8 cellular contexts compared by ENCODE assay signal in the genomic region with DNA sequence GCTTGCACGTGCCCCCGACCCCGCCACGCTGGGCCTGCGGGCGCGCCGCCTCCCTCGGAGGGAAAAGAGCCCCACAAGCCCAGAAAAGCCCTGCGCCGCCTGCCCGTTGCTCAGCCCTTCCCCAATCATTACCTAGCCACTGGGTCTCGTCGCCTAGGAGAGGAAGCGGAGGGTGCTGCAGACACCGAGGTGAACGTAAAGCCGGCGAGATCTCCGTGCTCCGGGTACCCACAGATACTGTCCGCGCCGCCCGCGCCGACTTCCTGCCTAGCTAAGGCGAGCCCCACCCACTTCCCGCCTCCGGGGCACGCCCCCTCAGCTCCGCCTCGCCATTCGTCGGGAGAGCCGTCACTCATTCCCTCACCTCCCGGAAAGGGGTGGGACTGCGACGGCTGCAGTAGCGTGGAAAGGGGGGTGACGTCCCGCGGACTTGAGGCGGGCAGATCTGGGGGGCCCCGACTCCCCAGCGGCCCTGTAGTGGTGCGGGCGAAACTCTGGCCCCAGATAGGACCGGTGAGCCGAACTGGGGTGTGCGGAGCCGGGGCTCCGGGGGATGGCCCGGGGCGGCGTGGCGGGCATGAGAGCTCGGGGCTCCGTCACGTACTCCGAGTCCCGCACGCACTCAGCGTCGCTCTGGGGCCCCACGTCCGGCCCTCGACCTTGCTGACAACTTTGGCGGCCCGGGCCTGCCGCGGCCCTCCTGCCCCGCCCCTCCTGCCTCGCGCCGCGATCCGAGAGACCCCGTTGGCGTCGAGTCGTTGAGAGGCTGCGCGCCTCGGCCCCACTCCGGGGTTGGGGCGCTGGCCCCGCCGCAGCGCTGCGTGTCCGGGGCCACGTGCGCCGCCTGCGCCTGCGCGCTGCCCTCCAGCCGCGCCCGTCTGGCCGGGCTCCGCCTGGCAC. TPM values are rescaled to one million over a fixed set of nuclear protein-coding genes. Genes with fewer than 3 reads are reported as not detected.
DNase-seq lines count a peak whose midpoint lies in the region; ATAC-seq and TF ChIP-seq lines count a peak whose summit lies in the region.

Gene ENO1 (minus strand): TSS at position 239 of the 900 bp plus-strand sequence. CDS start 3,778 bp downstream, outside the sequence.

- peak within 1 kb of the TSS; percentile 89; the same call in 1 of the 2 replicates for H2BK20ac ChIP-seq in IMR-90 (ENCODE audit: low read depth, low read length)

- H3K9me3 ChIP-seq in IMR-90 (ENCODE audit: control insufficient read depth, insufficient read depth, low read length) (no peaks in the 10 kb centered on the region), mucosa of stomach (ENCODE audit: control insufficient read depth, low read length) (no peaks in the 10 kb centered on the region)

- peak within 1 kb of the TSS; percentile 84 for H3K4me3 ChIP-seq in IMR-90 (ENCODE audit: insufficient read depth, low read depth, low read length)
- peak within 1 kb of the TSS; percentile 74 for H3K4me3 ChIP-seq in epithelial cell of proximal tubule (ENCODE audit: low read depth, low read length)
- H3K4me3 ChIP-seq in mucosa of stomach (ENCODE audit: low read length) = peak within 1 kb of the TSS; percentile 97

- peak within 1 kb of the TSS; percentile 100 for H2AK5ac ChIP-seq in IMR-90 (ENCODE audit: low read depth, low read length)

- peak within 1 kb of the TSS; percentile 99 for H3K14ac ChIP-seq in IMR-90 (replicated peaks; ENCODE audit: low read depth, low read length)

- peak within 1 kb of the TSS; percentile 96 for H3K23ac ChIP-seq in IMR-90 (ENCODE audit: low read depth, low read length)

- H3K18ac ChIP-seq in IMR-90 (ENCODE audit: low read depth, low read length) = peak within 1 kb of the TSS; percentile 89

- peak within 1 kb of the TSS; percentile 92 for H2BK120ac ChIP-seq in IMR-90 (ENCODE audit: low read depth, low read length)

- DNase-seq in DMS153 treated with DMSO at 0.1 percent for 48 hours (lab: John Stamatoyannopoulos, UW; ENCODE audit: unreplicated experiment) (peak; percentile 99), IMR-90 (peak; percentile 97), OCI-M2 (lab: John Stamatoyannopoulos, UW; ENCODE audit: unreplicated experiment) (peak; percentile 95), epithelial cell of proximal tubule (ENCODE audit: low read depth) (no peak)
- DNase-seq in activated T-cell treated with anti-CD3 and anti-CD28 coated beads, Interleukin-2, amount 50 U/mL, for 1 hour = peak; percentile 100
- peak; percentile 100 for DNase-seq in stimulated activated CD8-positive, alpha-beta memory T cell treated with anti-CD3 and anti-CD28 coated beads, Interleukin-4, amount 100 ng/mL, for 48 hours

- peak; percentile 75 for ATAC-seq in GM21529 (IDR thresholded peaks at IDR 0.05; ENCODE audit: unreplicated experiment)
- ATAC-seq in IMR-90 (ENCODE audit: low read depth) = peak; percentile 85

- H2AK9ac ChIP-seq in IMR-90 (replicated peaks; ENCODE audit: low read depth, low read length, poor library complexity) = peak within 1 kb of the TSS; percentile 100

- H3K36me3 ChIP-seq in IMR-90 (ENCODE audit: control insufficient read depth, insufficient read depth, low read length) = peaks cover 21% of the 10 kb centered on the region
- H3K36me3 ChIP-seq in mucosa of stomach (ENCODE audit: control insufficient read depth, insufficient read depth, low read length) = no peaks in the 10 kb centered on the region

- peak within 1 kb of the TSS; percentile 100; the same call in 2 of the 3 replicates for H2BK15ac ChIP-seq in IMR-90 (ENCODE audit: low read depth, low read length)

- no TSS peak for BruUV-seq in IMR-90 (replicated peaks; lab: Mats Ljungman, UMichigan)

- no peak for TF ChIP-seq CTCF in IMR-90 (conservative IDR thresholded peaks at IDR 0.05; ENCODE audit: low read depth, low read length)
- no peak for TF ChIP-seq CTCF in epithelial cell of proximal tubule (conservative IDR thresholded peaks at IDR 0.05; ENCODE audit: low read depth, low read length)

- no peaks in the 10 kb centered on the region for H3K27me3 ChIP-seq in IMR-90 (ENCODE audit: control insufficient read depth, insufficient read depth, low read length)
- H3K27me3 ChIP-seq in mucosa of stomach (ENCODE audit: control insufficient read depth, insufficient read depth, low read length) = no peaks in the 10 kb centered on the region

- H4K5ac ChIP-seq in IMR-90 (ENCODE audit: low read depth, low read length) = peak within 1 kb of the TSS; percentile 92

- H3K79me1 ChIP-seq in IMR-90 (ENCODE audit: low read depth in 1 of 2, low read length in 2 of 2) = peaks cover 2 to 25% of the 10 kb centered on the region in 2 experiments; a peak in 3 of 4 replicates

- peaks cover 47% of the 10 kb centered on the region for H4K20me1 ChIP-seq in IMR-90 (ENCODE audit: insufficient read depth, low read length)

- H3K4me2 ChIP-seq in IMR-90 (ENCODE audit: low read depth, low read length) = peak within 1 kb of the TSS; percentile 91

- H3K4ac ChIP-seq in IMR-90 (ENCODE audit: low read depth, low read length) = peak within 1 kb of the TSS; percentile 99

- no peak for TF ChIP-seq RAD21 in IMR-90 (IDR thresholded peaks at IDR 0.05; ENCODE audit: low read length)

- peak within 1 kb of the TSS; percentile 98 for H2BK5ac ChIP-seq in IMR-90 (ENCODE audit: low read depth, low read length, poor library complexity, severe bottlenecking)

- H3K27ac ChIP-seq in IMR-90 (ENCODE audit: insufficient read depth, low read length) = peak within 1 kb of the TSS; percentile 97

- peaks cover 20% of the 10 kb centered on the region for H3K4me1 ChIP-seq in IMR-90 (ENCODE audit: control insufficient read depth, insufficient read depth, low read length)
- peaks cover 43% of the 10 kb centered on the region for H3K4me1 ChIP-seq in mucosa of stomach (ENCODE audit: control insufficient read depth, insufficient read depth, low read length)

- H4K8ac ChIP-seq in IMR-90 (ENCODE audit: low read depth in 2 of 2, low read length in 2 of 2) = peak within 1 kb of the TSS; percentile 91 to 98

- peak within 1 kb of the TSS; percentile 89 for H2AFZ ChIP-seq in IMR-90 (replicated peaks; ENCODE audit: low read length, poor library complexity)

- CTCF ChIA-PET in IMR-90 (lab: Yijun Ruan, JAX) = interaction anchor here (0.5 to 0.9 kb wide), 2 partner anchors 127 to 166 kb away, joined by 3 to 4 read pairs; no protein-coding TSS in a partner anchor

- in situ Hi-C loops in IMR-90 (cut with MboI; ENCODE audit: low sequenced_read_pairs) = no loop called here

- WGBS in IMR-90 (ENCODE audit: extremely low coverage in 2 of 2, insufficient read length in 1 of 2), 2 experiments = 2% methylated on average over 38 of the region's 103 CpGs; no CpG with 5 or more reads in 1 of the 2 experiments

- H3K9me1 ChIP-seq in IMR-90 (ENCODE audit: insufficient read depth, low read length) = peaks cover 10% of the 10 kb centered on the region

- dilution Hi-C loops in IMR-90 (cut with HindIII; ENCODE audit: low sequenced_read_pairs, unreplicated experiment) = no loop called here

- H4K91ac ChIP-seq in IMR-90 (ENCODE audit: insufficient read depth, low read depth, low read length) = peak within 1 kb of the TSS; percentile 99

- POLR2A ChIA-PET in IMR-90 (lab: Charles Lee; ENCODE audit: unreplicated experiment) = interaction anchor here (0.6 to 1.5 kb wide), 4 partner anchors 9 to 1509 kb away, joined by 3 to 4 read pairs (median 3); no protein-coding TSS in a partner anchor

- peak within 1 kb of the TSS; percentile 93 for H3K56ac ChIP-seq in IMR-90 (ENCODE audit: extremely low read depth, insufficient read depth, low read length)

- H3K9ac ChIP-seq in IMR-90 (ENCODE audit: low read depth, low read length) = peak within 1 kb of the TSS; percentile 96
- peak within 1 kb of the TSS; percentile 97 for H3K9ac ChIP-seq in mucosa of stomach (ENCODE audit: low read length)

- intact Hi-C loops in IMR-90 (cut with micrococcal nuclease) = no loop called here

- peak; percentile 97 for TF ChIP-seq POLR2A in IMR-90 (IDR thresholded peaks at IDR 0.05; ENCODE audit: low read depth, low read length)

TF ChIP-seq in IMR-90, 13 proteins besides CTCF, POLR2A, EP300 and RAD21:
- TF ChIP-seq FOS (IDR thresholded peaks at IDR 0.05; ENCODE audit: low read depth, low read length) (peak; percentile 8; the same call in 1 of the 2 replicates), MAFK (IDR thresholded peaks at IDR 0.05; ENCODE audit: low read depth, low read length) (no peak), NFE2L2 (IDR thresholded peaks at IDR 0.05; ENCODE audit: low read depth, low read length) (no peak), USF2 (IDR thresholded peaks at IDR 0.05; ENCODE audit: low read depth, low read length) (peak; percentile 94), RFX5 (IDR thresholded peaks at IDR 0.05; ENCODE audit: low read depth, low read length) (no peak), MXI1 (IDR thresholded peaks at IDR 0.05; ENCODE audit: borderline replicate concordance, low read depth, low read length) (peak; percentile 42; the same call in 1 of the 2 replicates), MAZ (IDR thresholded peaks at IDR 0.05; ENCODE audit: borderline replicate concordance, low read depth, low read length) (peak; percentile 71), CHD1 (IDR thresholded peaks at IDR 0.05; ENCODE audit: low read depth, low read length) (peak; percentile 72; the same call in 1 of the 2 replicates), ELK1 (IDR thresholded peaks at IDR 0.05; ENCODE audit: borderline replicate concordance, low read depth, low read length) (no peak)

RNA-seq across cellular contexts. Expression of gene ENO1, which starts in this region (rescaled TPM):
- total RNA-seq in IMR-90 (2012; rRNA removed) (2,952 and 3,643 TPM in 2 replicates), epithelial cell of proximal tubule (2,577 and 2,907 TPM in 2 replicates)
- 2,094 and 2,125 TPM in 2 replicates for polyA plus RNA-seq in IMR-90 (2012; rRNA removed)
- 1,308 and 1,582 TPM in 2 replicates for polyA plus RNA-seq in IMR-90 (2012; cell fraction: cytosol; rRNA removed)
- 1,133 and 1,170 TPM in 2 replicates for polyA plus RNA-seq in IMR-90 (2012; cell fraction: nucleus; rRNA removed; ENCODE audit: low replicate concordance)
